In the genomic region with DNA sequence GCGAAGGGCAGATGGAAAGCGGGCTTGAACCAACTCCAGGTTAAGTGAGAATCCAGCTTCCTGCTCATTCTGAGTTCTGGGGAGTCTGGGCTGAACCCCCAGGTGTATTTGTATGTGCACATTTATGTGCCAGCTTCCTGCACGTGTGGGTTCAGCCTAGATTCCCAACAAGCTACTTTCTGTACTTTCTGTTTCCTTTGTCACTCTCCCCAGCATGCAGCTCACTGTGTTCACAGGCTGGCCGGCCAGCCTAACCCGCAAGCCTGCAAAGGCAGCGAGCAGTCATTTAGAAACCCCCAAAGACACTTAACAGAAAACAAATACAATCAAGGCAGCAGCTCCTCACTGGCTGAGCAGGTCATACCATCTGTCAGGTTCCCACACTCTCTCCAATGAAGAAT, we compare ENCODE assay signal across 9 cellular contexts. TPM values are rescaled to one million over a fixed set of nuclear protein-coding genes. Genes with fewer than 3 reads are reported as not detected.
A peak's percentile ranks its signal among the peaks of the same experiment; 100 is the strongest.
DNase-seq lines count a peak whose midpoint lies in the region; ATAC-seq and TF ChIP-seq lines count a peak whose summit lies in the region.
"Had no signal": no experiment of that assay in that cellular context is flagged by ENCODE, and none has a peak within 500 bp of the region (broad histone marks: within the 10 kb centered on the region; RNA-seq: fewer than 3 reads in every experiment).

No MANE protein-coding gene starts in this region.

- no peaks in the 10 kb centered on the region for H3K79me2 ChIP-seq in trophoblast cell (ENCODE audit: control insufficient read depth, insufficient read depth, low read length, poor library complexity)

- H3K4me2 ChIP-seq in trophoblast cell (ENCODE audit: low read length), result no peak overlapping the region

- H3K27me3 Mint-ChIP-seq in activated CD8-positive, alpha-beta memory T cell treated with anti-CD3 and anti-CD28 coated beads, Interleukin-2, amount 10 ng/mL, durations not matched to agents 7 days and 5 days, result peaks cover 40% of the 10 kb centered on the region

- no peak overlapping the region for H3K4me3 ChIP-seq in trophoblast cell (ENCODE audit: low read depth, low read length)

- no peak overlapping the region for H4K8ac ChIP-seq in trophoblast cell (ENCODE audit: low read depth, low read length)

- no peaks in the 10 kb centered on the region for H3K27me3 ChIP-seq in trophoblast cell (ENCODE audit: insufficient read depth, low read length)

- no peak overlapping the region for H2AFZ ChIP-seq in trophoblast cell (ENCODE audit: insufficient read depth, low read length, poor library complexity)

- no CpG with 5 or more reads among the region's 6 CpGs for WGBS in trophoblast cell (ENCODE audit: extremely low coverage, insufficient coverage, insufficient read length)

- no peak overlapping the region for H3K27ac ChIP-seq in trophoblast cell (ENCODE audit: low read depth, low read length)

- H2BK5ac ChIP-seq in trophoblast cell (ENCODE audit: low read depth, low read length, poor library complexity), result no peak overlapping the region

- DNase-seq in activated CD8-positive, alpha-beta memory T cell treated with anti-CD3 and anti-CD28 coated beads, Interleukin-2, amount 10 ng/mL, durations not matched to agents 7 days and 5 days, result peak; percentile 94
- peak; percentile 66 to 67 for DNase-seq in stimulated activated CD8-positive, alpha-beta memory T cell treated with anti-CD3 and anti-CD28 coated beads, Interleukin-15, amount 100 ng/mL, for 48 hours (ENCODE audit: low read depth in 2 of 2)
- DNase-seq in DMS79 treated with DMSO at 0.1 percent for 48 hours (lab: John Stamatoyannopoulos, UW) (no peak), NCI-H146 (lab: John Stamatoyannopoulos, UW) (no peak), trophoblast cell (no peak), NCI-H2227 treated with DMSO at 0.1 percent for 48 hours (lab: John Stamatoyannopoulos, UW) (no peak)

- H3K23ac ChIP-seq in trophoblast cell (ENCODE audit: low read length), result no peak overlapping the region

- H3K4ac ChIP-seq in trophoblast cell (ENCODE audit: low read depth, low read length), result no peak overlapping the region

- no peak overlapping the region for H3K9ac ChIP-seq in trophoblast cell (ENCODE audit: low read length)

- no peaks in the 10 kb centered on the region for H3K9me3 Mint-ChIP-seq in activated CD8-positive, alpha-beta memory T cell treated with anti-CD3 and anti-CD28 coated beads, Interleukin-2, amount 10 ng/mL, durations not matched to agents 7 days and 5 days (ENCODE audit: low read depth)

- no peak overlapping the region for H2BK120ac ChIP-seq in trophoblast cell (ENCODE audit: insufficient read depth, low read length, poor library complexity)

- peak overlapping the region; percentile 47 for H3K4me3 Mint-ChIP-seq in activated CD8-positive, alpha-beta memory T cell treated with anti-CD3 and anti-CD28 coated beads, Interleukin-2, amount 10 ng/mL, durations not matched to agents 7 days and 5 days

- H2AK5ac ChIP-seq in trophoblast cell (ENCODE audit: low read length), result no peak overlapping the region

- peaks cover 3 to 6% of the 10 kb centered on the region in 2 experiments for H3K4me1 ChIP-seq in trophoblast cell (ENCODE audit: control insufficient read depth in 1 of 2, insufficient read depth in 2 of 2, low read length in 2 of 2)

- H4K12ac ChIP-seq in trophoblast cell (ENCODE audit: low read depth, low read length), result no peak overlapping the region

- ATAC-seq in HG02943 (IDR thresholded peaks at IDR 0.05; ENCODE audit: low read depth, unreplicated experiment), result peak; percentile 51
- peak; percentile 87 for ATAC-seq in activated CD8-positive, alpha-beta memory T cell treated with anti-CD3 and anti-CD28 coated beads, Interleukin-2, amount 10 ng/mL, durations not matched to agents 7 days and 5 days

- peaks cover 2% of the 10 kb centered on the region for H3K36me3 Mint-ChIP-seq in activated CD8-positive, alpha-beta memory T cell treated with anti-CD3 and anti-CD28 coated beads, Interleukin-2, amount 10 ng/mL, durations not matched to agents 7 days and 5 days

- peaks cover 78% of the 10 kb centered on the region for H3K4me1 Mint-ChIP-seq in activated CD8-positive, alpha-beta memory T cell treated with anti-CD3 and anti-CD28 coated beads, Interleukin-2, amount 10 ng/mL, durations not matched to agents 7 days and 5 days

- H3K36me3 ChIP-seq in trophoblast cell (ENCODE audit: control insufficient read depth in 1 of 2, insufficient read depth in 2 of 2, low read length in 2 of 2), result no peaks in the 10 kb centered on the region

- peak; percentile 53 for TF ChIP-seq POLR2A in GM19193 (IDR thresholded peaks at IDR 0.05; ENCODE audit: extremely low read depth, insufficient read depth, insufficient read length)

- H3K14ac ChIP-seq in trophoblast cell (ENCODE audit: low read length), result no peak overlapping the region

- CTCF ChIA-PET in activated CD8-positive, alpha-beta memory T cell treated with anti-CD3 and anti-CD28 coated beads, Interleukin-2, amount 10 ng/mL, durations not matched to agents 7 days and 5 days (lab: Charles Lee), result interaction anchor here (0.9 to 9.5 kb wide), 15 partner anchors 8 to 153 kb away, joined by 3 to 92 read pairs (median 9); partner anchors contain the start of gene FCMR

- no peak overlapping the region for H4K91ac ChIP-seq in trophoblast cell (ENCODE audit: low read depth, low read length)

- no peaks in the 10 kb centered on the region for H3K9me3 ChIP-seq in trophoblast cell (ENCODE audit: insufficient read depth, low read depth, low read length)

- no peak overlapping the region for H3K18ac ChIP-seq in trophoblast cell (ENCODE audit: low read length)

- no peak overlapping the region for H2BK12ac ChIP-seq in trophoblast cell (ENCODE audit: low read length)

- H3K27ac Mint-ChIP-seq in activated CD8-positive, alpha-beta memory T cell treated with anti-CD3 and anti-CD28 coated beads, Interleukin-2, amount 10 ng/mL, durations not matched to agents 7 days and 5 days, result peak overlapping the region; percentile 76

- H3K79me1 ChIP-seq in trophoblast cell (ENCODE audit: low read length), result no peaks in the 10 kb centered on the region

RNA-seq across cellular contexts. Expression of gene IL19, which starts 1.2 kb away (rescaled TPM):
- not detected for total RNA-seq in activated CD8-positive, alpha-beta memory T cell treated with anti-CD3 and anti-CD28 coated beads, Interleukin-2, amount 10 ng/mL, durations not matched to agents 7 days and 5 days
- not detected in 2 replicates for polyA plus RNA-seq in trophoblast cell (2013)
- total RNA-seq: glomerular endothelial cell had no signal

RNA-seq across cellular contexts. Expression of gene IL10, which starts 3.0 kb away (rescaled TPM):
- not detected for total RNA-seq in activated CD8-positive, alpha-beta memory T cell treated with anti-CD3 and anti-CD28 coated beads, Interleukin-2, amount 10 ng/mL, durations not matched to agents 7 days and 5 days
- not detected in 2 replicates for polyA plus RNA-seq in trophoblast cell (2013)
- total RNA-seq: glomerular endothelial cell had no signal

Comparison
In these comparisons a context has a peak if more than half of its experiments do, and no peak if none do; other contexts are left out.
1. DNase-seq: peak in activated CD8-positive, alpha-beta memory T cell treated with anti-CD3 and anti-CD28 coated beads, Interleukin-2, amount 10 ng/mL, durations not matched to agents 7 days and 5 days (single experiment) and stimulated activated CD8-positive, alpha-beta memory T cell treated with anti-CD3 and anti-CD28 coated beads, Interleukin-15, amount 100 ng/mL, for 48 hours (2 of 2); none in DMS79 treated with DMSO at 0.1 percent for 48 hours (single experiment), NCI-H146 (single experiment), trophoblast cell (0 of 2) and NCI-H2227 treated with DMSO at 0.1 percent for 48 hours (single experiment).